In genomic region chr1:117636637-117637425, GRCh38 we compare ENCODE assay signal across 24 cellular contexts. TPM values are rescaled to one million over a fixed set of nuclear protein-coding genes. Genes with fewer than 3 reads are reported as not detected.
DNase-seq lines count a peak whose midpoint lies in the region; ATAC-seq and TF ChIP-seq lines count a peak whose summit lies in the region.
"Had no signal": no experiment of that assay in that cellular context is flagged by ENCODE, and none has a peak within 500 bp of the region (broad histone marks: within the 10 kb centered on the region; RNA-seq: fewer than 3 reads in every experiment).

No MANE protein-coding gene starts in this region.

- H3K27me3 Mint-ChIP-seq in stimulated activated naive CD8-positive, alpha-beta T cell treated with anti-CD3 and anti-CD28 coated beads, Interleukin-15, Interleukin-2, amounts not matched to agents 100 ng/mL and 50 ng/mL, for 24 hours = peaks cover 33% of the 10 kb centered on the region
- no peaks in the 10 kb centered on the region for H3K27me3 Mint-ChIP-seq in endodermal cell (ENCODE audit: insufficient read depth)

- no peak for TF ChIP-seq EP300 in transverse colon (IDR thresholded peaks at IDR 0.05; ENCODE audit: low read depth)

- peaks cover 25% of the 10 kb centered on the region for H3K4me1 Mint-ChIP-seq in stimulated activated naive CD8-positive, alpha-beta T cell treated with anti-CD3 and anti-CD28 coated beads, Interleukin-15, Interleukin-2, amounts not matched to agents 100 ng/mL and 50 ng/mL, for 24 hours (ENCODE audit: low read depth)
- peaks cover 43% of the 10 kb centered on the region for H3K4me1 Mint-ChIP-seq in endodermal cell

- H3K27me3 ChIP-seq in endodermal cell (ENCODE audit: control insufficient read depth, insufficient read depth, low read length, poor library complexity, severe bottlenecking) (no peaks in the 10 kb centered on the region), transverse colon (no peaks in the 10 kb centered on the region)
- H3K27me3 ChIP-seq: upper lobe of right lung had no signal

- ATAC-seq in stimulated activated naive CD8-positive, alpha-beta T cell treated with anti-CD3 and anti-CD28 coated beads, Interleukin-15, Interleukin-2, amounts not matched to agents 100 U/mL and 50 U/mL, for 24 hours = no peak
- ATAC-seq: naive thymus-derived CD4-positive, alpha-beta T cell; upper lobe of right lung had no signal

- H3K4me1 ChIP-seq in endodermal cell (ENCODE audit: control insufficient read depth, insufficient read depth, low read length) (peaks cover 5% of the 10 kb centered on the region), transverse colon (no peaks in the 10 kb centered on the region)

- no peak overlapping the region for H3K27ac ChIP-seq in endodermal cell (ENCODE audit: low read depth, low read length)
- H3K27ac ChIP-seq in transverse colon = peak overlapping the region in 2 of 4 donors; percentile 37 to 44
- H3K27ac ChIP-seq: C4-2B, upper lobe of right lung had no signal

- TF ChIP-seq POLR2A in transverse colon (IDR thresholded peaks at IDR 0.05) = no peak

- H3K4me3 Mint-ChIP-seq in stimulated activated naive CD8-positive, alpha-beta T cell treated with anti-CD3 and anti-CD28 coated beads, Interleukin-15, Interleukin-2, amounts not matched to agents 100 ng/mL and 50 ng/mL, for 24 hours = no peak overlapping the region
- H3K4me3 Mint-ChIP-seq in endodermal cell = no peak overlapping the region
- H3K4me3 Mint-ChIP-seq: activated CD4-positive, alpha-beta T cell treated with anti-CD3 and anti-CD28 coated beads, Interleukin-2, amount 10 ng/mL, durations not matched to agents 7 days and 5 days; H9 had no signal

- no peak overlapping the region for H3K9ac ChIP-seq in endodermal cell (ENCODE audit: extremely low read depth, low read length, poor library complexity, severe bottlenecking)

- 93% methylated on average over 5 to 8 of the region's 8 CpGs for WGBS in endodermal cell (ENCODE audit: insufficient coverage in 1 of 2, insufficient read length in 1 of 2), 2 experiments
- 82 to 88% methylated on average over 3 to 8 of the region's 8 CpGs for WGBS in transverse colon (ENCODE audit: low coverage in 1 of 2), 2 donors

- POLR2A ChIA-PET in HEK293T (lab: Yijun Ruan, JAX) = no interaction called here

- no peaks in the 10 kb centered on the region for H3K9me3 Mint-ChIP-seq in stimulated activated naive CD8-positive, alpha-beta T cell treated with anti-CD3 and anti-CD28 coated beads, Interleukin-15, Interleukin-2, amounts not matched to agents 100 ng/mL and 50 ng/mL, for 24 hours
- H3K9me3 Mint-ChIP-seq in endodermal cell = no peaks in the 10 kb centered on the region
- H3K9me3 Mint-ChIP-seq: activated CD4-positive, alpha-beta T cell treated with anti-CD3 and anti-CD28 coated beads, Interleukin-2, amount 10 ng/mL, durations not matched to agents 7 days and 5 days; H9; naive thymus-derived CD4-positive, alpha-beta T cell had no signal

- DNase-seq in stimulated activated naive CD8-positive, alpha-beta T cell treated with anti-CD3 and anti-CD28 coated beads, Interleukin-15, Interleukin-2, amounts not matched to agents 100 U/mL and 50 U/mL, for 24 hours = no peak
- DNase-seq in RPMI8226 (peak; percentile 43), endodermal cell (peak; percentile 49), HEK293T (ENCODE audit: extremely low spot score) (no peak), AG08396 (ENCODE audit: low spot score) (no peak), transverse colon (no peak)
- DNase-seq in activated CD4-positive, alpha-beta T cell treated with anti-CD3 and anti-CD28 coated beads, Interleukin-2, amount 50 U/mL, for 48 hours = no peak
- DNase-seq: activated CD4-positive, alpha-beta T cell treated with anti-CD3 and anti-CD28 coated beads, Interleukin-2, amount 10 ng/mL, durations not matched to agents 7 days and 5 days; activated T-cell treated with anti-CD3 and anti-CD28 coated beads for 4 hours; DMS 273 treated with DMSO at 0.1 percent for 48 hours; GDM1; glutamatergic neuron; H9; KBM-7; mesenchymal stem cell; naive thymus-derived CD4-positive, alpha-beta T cell; NCI-H1694 treated with DMSO at 0.1 percent for 48 hours; NCI-H69; Right ventricle myocardium superior; stimulated activated CD4-positive, alpha-beta T cell treated with anti-CD3 and anti-CD28 coated beads, Interleukin-4, amount 100 ng/mL, for 4 hours; SW 1271; upper lobe of right lung had no signal

- no peak for TF ChIP-seq CTCF in endodermal cell (conservative IDR thresholded peaks at IDR 0.05)
- no peak for TF ChIP-seq CTCF in transverse colon (IDR thresholded peaks at IDR 0.05)

- intact Hi-C loops in transverse colon (cut with DNase I; ENCODE audit: low total_unique reads) = no loop called here

- H3K36me3 Mint-ChIP-seq in stimulated activated naive CD8-positive, alpha-beta T cell treated with anti-CD3 and anti-CD28 coated beads, Interleukin-15, Interleukin-2, amounts not matched to agents 100 ng/mL and 50 ng/mL, for 24 hours (ENCODE audit: low read depth) = no peaks in the 10 kb centered on the region
- no peaks in the 10 kb centered on the region for H3K36me3 Mint-ChIP-seq in endodermal cell (ENCODE audit: low read depth)
- H3K36me3 Mint-ChIP-seq: naive thymus-derived CD4-positive, alpha-beta T cell had no signal

- H3K9me3 ChIP-seq in endodermal cell (ENCODE audit: control insufficient read depth, low read length) (no peaks in the 10 kb centered on the region), transverse colon (no peaks in the 10 kb centered on the region)
- H3K9me3 ChIP-seq: upper lobe of right lung had no signal

- CTCF ChIA-PET in HEK293T (lab: Yijun Ruan, JAX) = no interaction called here

- in situ Hi-C loops in transverse colon (cut with MboI; ENCODE audit: low pct_ligation_motif_present in 1 of 4, low pct_unique_long_range_greater_than_20kb in 1 of 4, low sequenced_read_pairs in 3 of 4) = no loop called here

- H3K27ac Mint-ChIP-seq in stimulated activated naive CD8-positive, alpha-beta T cell treated with anti-CD3 and anti-CD28 coated beads, Interleukin-15, Interleukin-2, amounts not matched to agents 100 ng/mL and 50 ng/mL, for 24 hours = peak overlapping the region; percentile 27
- H3K27ac Mint-ChIP-seq in endodermal cell = no peak overlapping the region
- H3K27ac Mint-ChIP-seq: activated CD4-positive, alpha-beta T cell treated with anti-CD3 and anti-CD28 coated beads, Interleukin-2, amount 10 ng/mL, durations not matched to agents 7 days and 5 days; H9 had no signal

- no peaks in the 10 kb centered on the region for H3K36me3 ChIP-seq in endodermal cell (ENCODE audit: control insufficient read depth, insufficient read depth, low read length)
- H3K36me3 ChIP-seq in transverse colon = no peaks in the 10 kb centered on the region
- H3K36me3 ChIP-seq: upper lobe of right lung had no signal

- H3K4me3 ChIP-seq in endodermal cell (ENCODE audit: low read length) (no peak overlapping the region), transverse colon (no peak overlapping the region)
- H3K4me3 ChIP-seq: upper lobe of right lung had no signal

TF ChIP-seq in HEK293T, 16 proteins besides CTCF, POLR2A, EP300 and RAD21:
- TF ChIP-seq ELF4 (IDR thresholded peaks at IDR 0.05) (no peak), ARNT (IDR thresholded peaks at IDR 0.05) (no peak), FOXM1 (IDR thresholded peaks at IDR 0.05; ENCODE audit: borderline replicate concordance) (no peak), PKNOX1 (IDR thresholded peaks at IDR 0.05) (no peak), HDGF (IDR thresholded peaks at IDR 0.05; ENCODE audit: borderline replicate concordance) (no peak), SP1 (IDR thresholded peaks at IDR 0.05) (no peak), SUZ12 (IDR thresholded peaks at IDR 0.05) (no peak), ZNF384 (IDR thresholded peaks at IDR 0.05) (no peak), LEF1 (IDR thresholded peaks at IDR 0.05; ENCODE audit: borderline replicate concordance) (no peak), CTBP1 (IDR thresholded peaks at IDR 0.05; ENCODE audit: borderline replicate concordance) (no peak), BHLHE40 (IDR thresholded peaks at IDR 0.05; ENCODE audit: borderline replicate concordance) (no peak), FOXK2 (IDR thresholded peaks at IDR 0.05) (no peak), L3MBTL2 (conservative IDR thresholded peaks at IDR 0.05) (no peak), TARDBP (IDR thresholded peaks at IDR 0.05) (no peak)

RNA-seq across cellular contexts. Expression of gene TENT5C, which starts 31.0 kb away (rescaled TPM):
- 1 to 10 TPM; 1.0 to 1.4 TPM for total RNA-seq in endodermal cell
- polyA plus RNA-seq in endodermal cell (2013, experiment 1 of 2) = 0.61 TPM
- polyA plus RNA-seq in endodermal cell (2013, experiment 2 of 2) = 0.50 TPM
- total RNA-seq in transverse colon = 10 to 100 TPM in 3 of 4 donors, 1 to 10 TPM in 1; 3.4 to 30.8 (median 18.1) TPM

Comparison
In these comparisons a context has a peak if more than half of its experiments do, and no peak if none do; other contexts are left out.
1. DNase-seq: peak in RPMI8226 (single experiment) and endodermal cell (single experiment); none in stimulated activated naive CD8-positive, alpha-beta T cell treated with anti-CD3 and anti-CD28 coated beads, Interleukin-15, Interleukin-2, amounts not matched to agents 100 U/mL and 50 U/mL, for 24 hours (single experiment), HEK293T (single experiment), activated CD4-positive, alpha-beta T cell treated with anti-CD3 and anti-CD28 coated beads, Interleukin-2, amount 50 U/mL, for 48 hours (0 of 2), AG08396 (single experiment) and transverse colon (single experiment).